8 cellular contexts compared by ENCODE assay signal in the genomic region with DNA sequence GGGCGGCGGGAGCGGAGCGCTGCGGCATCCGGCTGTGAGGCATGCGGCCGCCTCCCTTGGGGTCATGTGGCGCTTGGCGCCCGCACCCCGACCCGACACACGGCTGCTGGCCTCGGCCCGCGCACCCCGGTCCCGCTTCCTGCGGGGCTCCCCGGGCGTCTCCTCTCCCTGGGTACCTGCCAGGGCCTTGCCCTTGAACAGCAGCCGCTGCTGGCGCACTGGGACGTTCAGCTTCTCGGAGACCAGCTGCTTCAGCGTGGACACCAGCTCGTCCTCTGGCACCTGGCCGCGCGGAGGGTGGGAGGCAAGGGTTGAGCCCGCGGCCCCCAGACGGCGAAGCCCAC. TPM values are rescaled to one million over a fixed set of nuclear protein-coding genes. Genes with fewer than 3 reads are reported as not detected.
A peak's percentile ranks its signal among the peaks of the same experiment; 100 is the strongest.
DNase-seq lines count a peak whose midpoint lies in the region; ATAC-seq and TF ChIP-seq lines count a peak whose summit lies in the region.

No MANE protein-coding gene starts in this region.

- CTCF ChIA-PET in AG04449 (lab: Yijun Ruan, JAX): interaction anchor here (1.0 to 2.5 kb wide), 3 partner anchors 10 to 50 kb away, joined by 4 to 9 read pairs (median 5); no protein-coding TSS in a partner anchor

- no peak for TF ChIP-seq CTCF in AG04449 (IDR thresholded peaks at IDR 0.05; ENCODE audit: insufficient read depth, low read length, missing control alignments)
- no peak for TF ChIP-seq CTCF in left ventricle myocardium inferior (IDR thresholded peaks at IDR 0.05; ENCODE audit: borderline replicate concordance)

- H3K9me3 ChIP-seq in left ventricle myocardium inferior (replicated peaks): no peaks in the 10 kb centered on the region

- H3K36me3 ChIP-seq in left ventricle myocardium inferior: peaks cover 8% of the 10 kb centered on the region

- H3K4me3 ChIP-seq in AG04449 (ENCODE audit: low read depth, low read length): peak overlapping the region; percentile 63
- H3K4me3 ChIP-seq in left ventricle myocardium inferior: peak overlapping the region; percentile 78
- H3K4me3 ChIP-seq in skeletal muscle cell (ENCODE audit: low read depth, low read length): peak overlapping the region; percentile 47

- peak overlapping the region; percentile 96 for H3K27ac ChIP-seq in left ventricle myocardium inferior (replicated peaks)

- no peaks in the 10 kb centered on the region for H3K27me3 ChIP-seq in left ventricle myocardium inferior (ENCODE audit: low read depth)

- intact Hi-C loops in left ventricle myocardium inferior (cut with micrococcal nuclease): no loop called here

- ATAC-seq in HG03196 (IDR thresholded peaks at IDR 0.05; ENCODE audit: unreplicated experiment): no peak

- POLR2A ChIA-PET in AG04449 (lab: Yijun Ruan, JAX): interaction anchor here (0.6 to 1.1 kb wide), 3 partner anchors 20 to 88 kb away, joined by 3 read pairs; partner anchors contain the start of gene RPL10

- H3K4me1 ChIP-seq in left ventricle myocardium inferior: peaks cover 54% of the 10 kb centered on the region

- no peak for DNase-seq in AG04449 (ENCODE audit: low read depth, low spot score)
- peak; percentile 37 for DNase-seq in HK-2 (ENCODE audit: unreplicated experiment)
- DNase-seq in activated effector memory CD4-positive, alpha-beta T cell treated with Interleukin-2 at 50 U/mL for 16 hours: peak; percentile 20
- peak; percentile 43 for DNase-seq in left ventricle myocardium inferior
- DNase-seq in skeletal muscle cell (ENCODE audit: low read depth): no peak
- no peak for DNase-seq in NCI-H774 (lab: John Stamatoyannopoulos, UW)
- no peak for DNase-seq in NCI-H2029 (lab: John Stamatoyannopoulos, UW)

RNA-seq across cellular contexts. Expression of gene UBL4A, which starts 0.4 kb away (rescaled TPM):
- 60.2 TPM for total RNA-seq in left ventricle myocardium inferior

RNA-seq across cellular contexts. Expression of gene SLC10A3, which starts 4.4 kb away (rescaled TPM):
- total RNA-seq in left ventricle myocardium inferior: 10.4 TPM

RNA-seq across cellular contexts. Expression of gene LAGE3, which starts 6.9 kb away (rescaled TPM):
- 18.0 TPM for total RNA-seq in left ventricle myocardium inferior

RNA-seq across cellular contexts. Expression of gene PLXNA3, which starts 27.9 kb away (rescaled TPM):
- total RNA-seq in left ventricle myocardium inferior: 16.6 TPM

RNA-seq across cellular contexts. Expression of gene FAM3A, which starts 30.0 kb away (rescaled TPM):
- 52.0 TPM for total RNA-seq in left ventricle myocardium inferior

Comparison
In these comparisons a context has a peak if more than half of its experiments do, and no peak if none do; other contexts are left out.
1. DNase-seq: peak in HK-2 (single experiment), activated effector memory CD4-positive, alpha-beta T cell treated with Interleukin-2 at 50 U/mL for 16 hours (single experiment) and left ventricle myocardium inferior (single experiment); none in AG04449 (single experiment), skeletal muscle cell (single experiment), NCI-H774 (single experiment) and NCI-H2029 (single experiment).
2. Peak in every context shown above with its lines, with median percentiles within 50 percentile points of each other: H3K4me3 ChIP-seq.